8 cellular contexts compared by ENCODE assay signal in the genomic region with DNA sequence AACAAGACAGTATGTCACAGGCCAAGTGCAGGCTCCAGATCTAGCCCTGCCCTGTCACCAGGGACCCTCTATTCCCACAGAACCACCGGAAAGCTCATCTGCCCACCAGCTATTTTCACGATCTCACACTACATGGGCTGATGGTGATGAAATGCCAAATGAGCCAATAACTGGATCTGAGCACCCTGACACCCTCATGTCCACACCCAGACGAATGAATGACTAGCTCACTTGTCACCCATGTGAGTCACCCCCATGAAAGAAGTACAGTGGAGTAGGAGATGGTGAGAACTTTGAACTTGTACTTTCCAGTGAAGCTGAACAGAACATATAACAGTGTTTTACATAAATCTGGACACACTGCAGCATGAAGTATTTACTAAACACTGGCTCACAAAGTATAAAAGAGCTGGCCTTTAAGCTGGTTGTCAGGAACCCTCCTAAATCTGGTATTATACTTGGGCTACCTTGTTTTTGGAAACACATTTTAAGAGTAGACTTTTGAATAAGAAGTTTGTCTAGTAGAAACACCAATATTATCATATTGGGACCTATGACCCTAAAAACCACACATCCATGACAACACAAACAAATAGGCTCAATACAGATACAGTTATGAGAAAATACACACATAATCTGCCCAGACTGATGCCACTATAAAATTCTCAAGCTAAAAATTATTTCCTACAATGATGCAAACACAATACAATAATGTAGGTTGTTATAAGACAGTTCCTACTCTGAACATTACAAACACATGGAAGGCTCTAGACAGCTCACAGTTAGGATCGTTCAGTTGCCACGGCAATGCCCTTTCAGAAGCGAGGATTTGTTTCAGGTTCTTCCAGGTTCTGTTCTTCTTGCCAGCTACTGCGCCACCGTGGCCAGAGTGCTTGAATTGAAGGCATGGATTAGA. TPM values are rescaled to one million over a fixed set of nuclear protein-coding genes. Genes with fewer than 3 reads are reported as not detected.
DNase-seq lines count a peak whose midpoint lies in the region; ATAC-seq and FAIRE-seq lines count a peak whose summit lies in the region.

No MANE protein-coding gene starts in this region.

- H3K9ac ChIP-seq in rectal smooth muscle tissue (ENCODE audit: low read length) = no peak overlapping the region

- FAIRE-seq in RCC 7860 (lab: Jason Lieb, UNC) (peak; percentile 92), frontal cortex (lab: Jason Lieb, UNC) (no peak)

- H3K4me3 ChIP-seq in rectal smooth muscle tissue (ENCODE audit: low read length) = no peak overlapping the region

- DNase-seq in activated gamma-delta T cell treated with anti-CD3 and anti-CD28 coated beads, Interleukin-2, amount 50 U/mL, for 16 hours (ENCODE audit: low read depth) = peak; percentile 5
- DNase-seq in activated gamma-delta T cell treated with Interleukin-2 at 50 U/mL for 16 hours (no peak), RCC 7860 (ENCODE audit: low spot score) (peak; percentile 94), frontal cortex (ENCODE audit: low spot score in 2 of 2) (no peak)

- H3K27ac ChIP-seq in rectal smooth muscle tissue (ENCODE audit: low read depth, low read length) = peak overlapping the region; percentile 64

- H3K27me3 ChIP-seq in rectal smooth muscle tissue (ENCODE audit: control insufficient read depth, insufficient read depth, low read length) = no peaks in the 10 kb centered on the region

- peak; percentile 95 for ATAC-seq in esophagus mucosa
- ATAC-seq in GM19455 (IDR thresholded peaks at IDR 0.05; ENCODE audit: unreplicated experiment) = no peak
- ATAC-seq in GM21529 (IDR thresholded peaks at IDR 0.05; ENCODE audit: unreplicated experiment) = no peak

- H3K36me3 ChIP-seq in rectal smooth muscle tissue (ENCODE audit: control insufficient read depth, insufficient read depth, low read length) = no peaks in the 10 kb centered on the region

- peaks cover 14% of the 10 kb centered on the region for H3K4me1 ChIP-seq in rectal smooth muscle tissue (ENCODE audit: control insufficient read depth, insufficient read depth, low read length)

RNA-seq across cellular contexts. Expression of a gene that starts 19.0 kb away (rescaled TPM):
- 63.3 TPM for total RNA-seq in esophagus mucosa
- total RNA-seq in frontal cortex = 7.3 TPM

Comparison
In these comparisons a context has a peak if more than half of its experiments do, and no peak if none do; other contexts are left out.
1. DNase-seq: peak in activated gamma-delta T cell treated with anti-CD3 and anti-CD28 coated beads, Interleukin-2, amount 50 U/mL, for 16 hours (single experiment) and RCC 7860 (single experiment); none in activated gamma-delta T cell treated with Interleukin-2 at 50 U/mL for 16 hours (single experiment) and frontal cortex (0 of 2).